ENCODE assay signal across 19 cellular contexts in the genomic region with DNA sequence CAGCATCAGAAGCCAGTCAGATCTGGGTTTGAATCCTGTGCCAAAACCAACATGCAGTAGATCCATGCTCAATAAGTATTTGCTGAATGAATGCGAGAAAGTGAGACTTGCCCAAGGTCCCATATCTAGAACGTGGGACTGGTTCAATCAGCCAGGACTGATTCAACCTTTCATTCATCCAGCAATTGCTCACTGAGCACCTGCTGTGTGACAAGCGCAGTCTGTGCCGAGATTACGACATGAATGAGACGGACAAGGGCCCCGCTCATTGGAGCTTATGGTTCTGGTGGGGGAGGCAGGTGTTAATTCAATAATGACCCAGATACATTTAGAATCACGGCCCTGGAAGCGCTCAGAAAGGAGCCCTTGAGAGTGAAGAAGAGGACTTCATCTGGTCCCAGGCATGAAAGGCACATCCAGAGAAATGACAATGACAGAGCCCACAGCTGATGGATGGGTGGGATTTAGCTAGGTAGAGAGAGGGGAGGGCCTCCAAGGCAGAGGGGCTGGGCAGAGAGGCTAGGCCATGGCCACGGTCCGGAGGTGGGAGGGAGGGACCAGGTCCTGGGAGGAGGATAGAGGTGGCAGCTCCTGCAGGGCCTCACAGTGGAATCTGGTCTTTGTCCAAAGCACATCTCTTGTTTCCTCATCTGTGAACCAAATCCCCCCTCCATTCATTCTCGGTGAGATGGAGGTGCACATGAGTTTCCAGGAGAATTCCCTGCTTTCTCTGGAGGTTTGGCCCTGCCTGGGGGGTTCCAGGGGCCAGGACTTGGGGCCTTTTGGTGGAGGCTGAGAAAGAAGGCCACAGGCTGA. TPM values are rescaled to one million over a fixed set of nuclear protein-coding genes. Genes with fewer than 3 reads are reported as not detected.
A peak's percentile ranks its signal among the peaks of the same experiment; 100 is the strongest.
DNase-seq lines count a peak whose midpoint lies in the region; TF ChIP-seq lines count a peak whose summit lies in the region.
"Had no signal": no experiment of that assay in that cellular context is flagged by ENCODE, and none has a peak within 500 bp of the region (broad histone marks: within the 10 kb centered on the region; RNA-seq: fewer than 3 reads in every experiment).

No MANE protein-coding gene starts in this region.

- no peak overlapping the region for H3K9ac ChIP-seq in endodermal cell (ENCODE audit: extremely low read depth, low read length, poor library complexity, severe bottlenecking)
- H3K9ac ChIP-seq: KMS-11 had no signal

- H3K4me1 ChIP-seq in endodermal cell (ENCODE audit: control insufficient read depth, insufficient read depth, low read length) (peaks cover 18% of the 10 kb centered on the region), osteoblast (ENCODE audit: insufficient read depth, low read length) (peaks cover 31% of the 10 kb centered on the region)

- TF ChIP-seq CTCF in endodermal cell (conservative IDR thresholded peaks at IDR 0.05) (no peak), osteoblast (IDR thresholded peaks at IDR 0.05; ENCODE audit: extremely low read depth, low read depth, low read length) (no peak)

- DNase-seq in T-helper 1 cell (no peak), MG63 (peak; percentile 17), endodermal cell (peak; percentile 57), osteoblast (ENCODE audit: insufficient read length, low spot score, missing footprints) (peak; percentile 27), GF-D8 (lab: John Stamatoyannopoulos, UW) (no peak)
- no peak for DNase-seq in activated effector memory CD4-positive, alpha-beta T cell treated with Interleukin-2 at 50 U/mL for 16 hours
- no peak for DNase-seq in effector CD8-positive, alpha-beta T cell (lab: John Stamatoyannopoulos, UW)
- DNase-seq: activated CD4-positive, alpha-beta T cell treated with anti-CD3 and anti-CD28 coated beads, Interleukin-2, amount 50 U/mL, for 1 hour; activated T-cell treated with anti-CD3 and anti-CD28 coated beads, Interleukin-2, amount 50 U/mL, for 24 hours; naive B cell; NCI-H1092; NCI-H2081 treated with DMSO at 0.1 percent for 48 hours had no signal

- no peaks in the 10 kb centered on the region for H3K79me2 ChIP-seq in osteoblast (ENCODE audit: insufficient read depth, low read length)

- no peak overlapping the region for H3K4me3 Mint-ChIP-seq in T-helper 1 cell treated with Interleukin-12 subunit alpha and Interleukin-12 subunit beta and Interleukin-4 antibody, amounts not matched to agents 30 μg/mL and 1 μg/mL, for 36 hours
- H3K4me3 Mint-ChIP-seq in endodermal cell, result no peak overlapping the region
- H3K4me3 Mint-ChIP-seq: activated naive CD8-positive, alpha-beta T cell; activated T-cell treated with anti-CD3 and anti-CD28 coated beads, Interleukin-2, amount 50 U/mL, for 24 hours; CD14-positive monocyte had no signal

- no peak overlapping the region for H3K4me2 ChIP-seq in osteoblast (ENCODE audit: insufficient read depth, low read length)
- H3K4me2 ChIP-seq: KMS-11 had no signal

- H3K4me1 Mint-ChIP-seq in T-helper 1 cell treated with Interleukin-12 subunit alpha and Interleukin-12 subunit beta and Interleukin-4 antibody, amounts not matched to agents 30 μg/mL and 1 μg/mL, for 36 hours (ENCODE audit: low read depth), result peaks cover 9% of the 10 kb centered on the region
- peaks cover 23% of the 10 kb centered on the region for H3K4me1 Mint-ChIP-seq in endodermal cell

- no peaks in the 10 kb centered on the region for H3K27me3 ChIP-seq in MG63
- peaks cover 22% of the 10 kb centered on the region for H3K27me3 ChIP-seq in endodermal cell (ENCODE audit: control insufficient read depth, insufficient read depth, low read length, poor library complexity, severe bottlenecking)
- H3K27me3 ChIP-seq in osteoblast (ENCODE audit: insufficient read depth, low read length), result no peaks in the 10 kb centered on the region

- no peak overlapping the region for H3K27ac ChIP-seq in endodermal cell (ENCODE audit: low read depth, low read length)
- H3K27ac ChIP-seq in osteoblast (ENCODE audit: low read depth, low read length), result peak overlapping the region; percentile 89
- H3K27ac ChIP-seq: KMS-11 had no signal

- WGBS in endodermal cell (ENCODE audit: insufficient coverage in 1 of 2, insufficient read length in 1 of 2), 2 experiments, result 84 to 90% methylated on average over 11 to 12 of the region's 12 CpGs

- no peaks in the 10 kb centered on the region for H3K9me3 Mint-ChIP-seq in T-helper 1 cell treated with Interleukin-12 subunit alpha and Interleukin-12 subunit beta and Interleukin-4 antibody, amounts not matched to agents 30 μg/mL and 1 μg/mL, for 36 hours
- H3K9me3 Mint-ChIP-seq in endodermal cell, result no peaks in the 10 kb centered on the region
- H3K9me3 Mint-ChIP-seq: activated T-cell treated with anti-CD3 and anti-CD28 coated beads, Interleukin-2, amount 50 U/mL, for 24 hours had no signal

- no peaks in the 10 kb centered on the region for H3K36me3 Mint-ChIP-seq in T-helper 1 cell treated with Interleukin-12 subunit alpha and Interleukin-12 subunit beta and Interleukin-4 antibody, amounts not matched to agents 30 μg/mL and 1 μg/mL, for 36 hours (ENCODE audit: low read depth)
- H3K36me3 Mint-ChIP-seq in endodermal cell (ENCODE audit: low read depth), result no peaks in the 10 kb centered on the region
- H3K36me3 Mint-ChIP-seq: activated naive CD8-positive, alpha-beta T cell; naive B cell had no signal

- H3K27me3 Mint-ChIP-seq in T-helper 1 cell treated with Interleukin-12 subunit alpha and Interleukin-12 subunit beta and Interleukin-4 antibody, amounts not matched to agents 30 μg/mL and 1 μg/mL, for 36 hours (ENCODE audit: low read depth), result peaks cover 13% of the 10 kb centered on the region
- peaks cover 42% of the 10 kb centered on the region for H3K27me3 Mint-ChIP-seq in endodermal cell (ENCODE audit: insufficient read depth)

- H3K4me3 ChIP-seq in MG63, result no peak overlapping the region
- H3K4me3 ChIP-seq in endodermal cell (ENCODE audit: low read length), result no peak overlapping the region
- H3K4me3 ChIP-seq in osteoblast (ENCODE audit: insufficient read depth, low read length), result no peak overlapping the region
- H3K4me3 ChIP-seq: lung had no signal

- no peaks in the 10 kb centered on the region for H4K20me1 ChIP-seq in osteoblast (ENCODE audit: insufficient read depth, low read length)

- no peak overlapping the region for H2AFZ ChIP-seq in osteoblast (ENCODE audit: low read length)

- no peaks in the 10 kb centered on the region for H3K36me3 ChIP-seq in MG63
- no peaks in the 10 kb centered on the region for H3K36me3 ChIP-seq in endodermal cell (ENCODE audit: control insufficient read depth, insufficient read depth, low read length)
- no peaks in the 10 kb centered on the region for H3K36me3 ChIP-seq in osteoblast (ENCODE audit: insufficient read depth, low read length)

- H3K9me3 ChIP-seq in MG63, result no peaks in the 10 kb centered on the region
- no peaks in the 10 kb centered on the region for H3K9me3 ChIP-seq in endodermal cell (ENCODE audit: control insufficient read depth, low read length)
- no peaks in the 10 kb centered on the region for H3K9me3 ChIP-seq in osteoblast (ENCODE audit: low read depth, low read length)

- H3K27ac Mint-ChIP-seq in T-helper 1 cell treated with Interleukin-12 subunit alpha and Interleukin-12 subunit beta and Interleukin-4 antibody, amounts not matched to agents 30 μg/mL and 1 μg/mL, for 36 hours, result peak overlapping the region; percentile 71
- H3K27ac Mint-ChIP-seq in endodermal cell, result no peak overlapping the region
- H3K27ac Mint-ChIP-seq: activated naive CD8-positive, alpha-beta T cell; activated T-cell treated with anti-CD3 and anti-CD28 coated beads, Interleukin-2, amount 50 U/mL, for 24 hours had no signal

RNA-seq across cellular contexts. Expression of gene FAM131C, which starts 4.2 kb away (rescaled TPM):
- total RNA-seq in MG63 (2014; rRNA removed; shearing (Covaris generic); ENCODE audit: low replicate concordance), result 0.15 and 2.1 TPM in 2 replicates
- total RNA-seq in endodermal cell, result 1 to 10 TPM in 1 of 2 donors, under 1 TPM in 1; 0.66 to 2.5 TPM
- 3.7 TPM for polyA plus RNA-seq in endodermal cell (2013, experiment 1 of 2)
- polyA plus RNA-seq in endodermal cell (2013, experiment 2 of 2), result 2.4 TPM
- total RNA-seq in osteoblast, result 0.36 TPM in 1 of 2 replicates, not detected in the other
- total RNA-seq: lung, urinary bladder had no signal
- polyA plus RNA-seq: CD14-positive monocyte, lung had no signal

RNA-seq across cellular contexts. Expression of gene CLCNKB, which starts 34.1 kb away (rescaled TPM):
- not detected in 2 replicates for total RNA-seq in MG63 (2014; rRNA removed; shearing (Covaris generic); ENCODE audit: low replicate concordance)
- 1 to 10 TPM; 3.6 to 3.7 TPM for total RNA-seq in endodermal cell
- polyA plus RNA-seq in endodermal cell (2013, experiment 1 of 2), result 3.4 TPM
- 2.0 TPM for polyA plus RNA-seq in endodermal cell (2013, experiment 2 of 2)
- 0.29 and 0.36 TPM in 2 replicates for total RNA-seq in osteoblast
- polyA plus RNA-seq: CD14-positive monocyte had no signal

RNA-seq across cellular contexts. Expression of gene CLCNKA, which starts 55.8 kb away (rescaled TPM):
- not detected in 2 replicates for total RNA-seq in MG63 (2014; rRNA removed; shearing (Covaris generic); ENCODE audit: low replicate concordance)
- total RNA-seq in endodermal cell (1 to 10 TPM; 3.2 to 3.5 TPM), osteoblast (not detected in 2 replicates)
- polyA plus RNA-seq in endodermal cell (2013, experiment 1 of 2), result 0.18 TPM
- polyA plus RNA-seq in endodermal cell (2013, experiment 2 of 2), result 0.37 TPM
- total RNA-seq: pulmonary artery endothelial cell, urinary bladder had no signal
- polyA plus RNA-seq: CD14-positive monocyte had no signal

RNA-seq across cellular contexts. Expression of gene HSPB7, which starts 59.8 kb away (rescaled TPM):
- total RNA-seq in MG63 (2014; rRNA removed; shearing (Covaris generic); ENCODE audit: low replicate concordance), result 1.9 and 4.5 TPM in 2 replicates
- total RNA-seq in endodermal cell (under 1 TPM in 1 of 2 donors, not detected in 1; 0.15 TPM), osteoblast (4.1 and 6.9 TPM in 2 replicates)
- 0.18 TPM for polyA plus RNA-seq in endodermal cell (2013, experiment 1 of 2)
- not detected for polyA plus RNA-seq in endodermal cell (2013, experiment 2 of 2)
- total RNA-seq: pulmonary artery endothelial cell had no signal
- polyA plus RNA-seq: CD14-positive monocyte had no signal

Comparison
In these comparisons a context has a peak if more than half of its experiments do, and no peak if none do; other contexts are left out.
1. DNase-seq: peak in MG63 (single experiment), endodermal cell (single experiment) and osteoblast (single experiment); none in T-helper 1 cell (0 of 5), activated effector memory CD4-positive, alpha-beta T cell treated with Interleukin-2 at 50 U/mL for 16 hours (single experiment), GF-D8 (single experiment) and effector CD8-positive, alpha-beta T cell (single experiment).